In genomic region chr4:22903913-22904312, GRCh38 we compare ENCODE assay signal across 9 cellular contexts.
"Had no signal": no experiment of that assay in that cellular context is flagged by ENCODE, and none has a peak within 500 bp of the region (broad histone marks: within the 10 kb centered on the region; RNA-seq: fewer than 3 reads in every experiment).

No MANE protein-coding gene starts in this region.

- H2AFZ ChIP-seq: GM23248, GM23338 had no signal

- H3K4me3 Mint-ChIP-seq: GM23338, H9, HFFc6 had no signal

- H3K4me1 Mint-ChIP-seq: GM23338 had no signal

- H3K9me3 ChIP-seq: HAP-1 had no signal

- H3K27ac Mint-ChIP-seq: GM23338, H9, HFFc6 had no signal

- H3K27ac ChIP-seq: GM23248 had no signal

- DNase-seq: GM23248, GOT3, H7, H9, HCEC 1CT, HFFc6 had no signal

- H3K9me3 Mint-ChIP-seq: H9 had no signal

- ATAC-seq: GM23338, HCT116 had no signal

- H3K4me1 ChIP-seq: HAP-1 had no signal

- H3K9ac ChIP-seq: GM23248 had no signal

- H3K4me2 ChIP-seq: GM23338 had no signal

- H3K4me3 ChIP-seq: GM23248, GM23338, HAP-1 had no signal

- H3K36me3 ChIP-seq: HAP-1 had no signal
